Comparison of ENCODE assay signal across 2 cellular contexts in genomic region chr10:13294784-13295183, GRCh38.
TF ChIP-seq lines count a peak whose summit lies in the region.

No MANE protein-coding gene starts in this region.

TF ChIP-seq in HepG2, 621 proteins besides CTCF, POLR2A, EP300 and RAD21:
- TF ChIP-seq SOX5 (CRISPR knock-in tag; IDR thresholded peaks at IDR 0.05; ENCODE audit: borderline replicate concordance) (no peak), SP1 (IDR thresholded peaks at IDR 0.05) (no peak), SP1 (CRISPR knock-in tag; IDR thresholded peaks at IDR 0.05) (no peak), HINFP (CRISPR knock-in tag; IDR thresholded peaks at IDR 0.05; ENCODE audit: low read depth) (no peak), NR2F2 (IDR thresholded peaks at IDR 0.05; ENCODE audit: borderline replicate concordance, low read depth) (no peak), ZNF629 (CRISPR knock-in tag; conservative IDR thresholded peaks at IDR 0.05) (peak; percentile 69)

TF ChIP-seq in K562, 482 proteins besides CTCF, POLR2A, EP300 and RAD21:
- TF ChIP-seq ZNF124 (CRISPR knock-in tag; IDR thresholded peaks at IDR 0.05) (no peak), RBM25 (IDR thresholded peaks at IDR 0.05; ENCODE audit: low read depth, low read length, severe bottlenecking) (peak; percentile 67), ZNF121 (CRISPR knock-in tag; conservative IDR thresholded peaks at IDR 0.05) (0 out of 2 replicates have a peak, but pooled peaks have one; percentile 10), TAL1 (IDR thresholded peaks at IDR 0.05) (no peak)
